In the genomic region with DNA sequence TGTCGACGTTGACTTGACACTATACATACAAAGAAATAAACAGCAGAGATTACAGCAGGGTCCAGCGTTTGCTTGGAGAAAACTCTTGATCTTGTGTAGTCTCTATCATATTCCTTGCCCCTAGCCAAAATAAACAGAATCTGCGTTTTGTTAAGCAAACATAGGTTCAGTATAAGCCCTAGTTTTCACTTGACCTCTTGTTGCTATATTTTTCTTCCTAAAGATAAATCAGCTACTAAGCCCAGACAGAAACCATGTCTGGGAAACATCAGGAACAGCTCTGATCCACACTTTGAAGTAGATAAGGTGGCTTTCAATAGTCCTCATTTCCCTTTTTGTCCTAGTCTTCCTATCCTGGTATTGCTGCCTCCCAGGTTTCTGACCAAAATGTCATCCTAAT, we compare ENCODE assay signal across 1 cellular context.
TF ChIP-seq lines count a peak whose summit lies in the region.

No MANE protein-coding gene starts in this region.

TF ChIP-seq in IMR-90, 13 proteins besides CTCF, POLR2A, EP300 and RAD21 (continued from another document):
- no peak for TF ChIP-seq MAFK (IDR thresholded peaks at IDR 0.05; ENCODE audit: low read depth, low read length)
- no peak for TF ChIP-seq MAZ (IDR thresholded peaks at IDR 0.05; ENCODE audit: borderline replicate concordance, low read depth, low read length)
- no peak for TF ChIP-seq CEBPB (IDR thresholded peaks at IDR 0.05; ENCODE audit: low read depth, low read length)
- TF ChIP-seq NFE2L2 (IDR thresholded peaks at IDR 0.05; ENCODE audit: low read depth, low read length): no peak
- TF ChIP-seq, protein P1, sequence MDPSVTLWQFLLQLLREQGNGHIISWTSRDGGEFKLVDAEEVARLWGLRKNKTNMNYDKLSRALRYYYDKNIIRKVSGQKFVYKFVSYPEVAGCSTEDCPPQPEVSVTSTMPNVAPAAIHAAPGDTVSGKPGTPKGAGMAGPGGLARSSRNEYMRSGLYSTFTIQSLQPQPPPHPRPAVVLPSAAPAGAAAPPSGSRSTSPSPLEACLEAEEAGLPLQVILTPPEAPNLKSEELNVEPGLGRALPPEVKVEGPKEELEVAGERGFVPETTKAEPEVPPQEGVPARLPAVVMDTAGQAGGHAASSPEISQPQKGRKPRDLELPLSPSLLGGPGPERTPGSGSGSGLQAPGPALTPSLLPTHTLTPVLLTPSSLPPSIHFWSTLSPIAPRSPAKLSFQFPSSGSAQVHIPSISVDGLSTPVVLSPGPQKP (IDR thresholded peaks at IDR 0.05; ENCODE audit: borderline replicate concordance, low read depth, low read length): no peak
- TF ChIP-seq MXI1 (IDR thresholded peaks at IDR 0.05; ENCODE audit: borderline replicate concordance, low read depth, low read length): no peak
- TF ChIP-seq FOS (IDR thresholded peaks at IDR 0.05; ENCODE audit: low read depth, low read length): no peak
- no peak for TF ChIP-seq RCOR1 (IDR thresholded peaks at IDR 0.05; ENCODE audit: insufficient replicate concordance, low read length)
- TF ChIP-seq, protein P2, sequence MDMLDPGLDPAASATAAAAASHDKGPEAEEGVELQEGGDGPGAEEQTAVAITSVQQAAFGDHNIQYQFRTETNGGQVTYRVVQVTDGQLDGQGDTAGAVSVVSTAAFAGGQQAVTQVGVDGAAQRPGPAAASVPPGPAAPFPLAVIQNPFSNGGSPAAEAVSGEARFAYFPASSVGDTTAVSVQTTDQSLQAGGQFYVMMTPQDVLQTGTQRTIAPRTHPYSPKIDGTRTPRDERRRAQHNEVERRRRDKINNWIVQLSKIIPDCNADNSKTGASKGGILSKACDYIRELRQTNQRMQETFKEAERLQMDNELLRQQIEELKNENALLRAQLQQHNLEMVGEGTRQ (IDR thresholded peaks at IDR 0.05; ENCODE audit: low read depth, low read length): no peak
- no peak for TF ChIP-seq BHLHE40 (IDR thresholded peaks at IDR 0.05; ENCODE audit: low read depth, low read length)
- no peak for TF ChIP-seq SMC3 (IDR thresholded peaks at IDR 0.05; ENCODE audit: low read depth, low read length)
- TF ChIP-seq RFX5 (IDR thresholded peaks at IDR 0.05; ENCODE audit: low read depth, low read length): no peak
